In the genomic region with DNA sequence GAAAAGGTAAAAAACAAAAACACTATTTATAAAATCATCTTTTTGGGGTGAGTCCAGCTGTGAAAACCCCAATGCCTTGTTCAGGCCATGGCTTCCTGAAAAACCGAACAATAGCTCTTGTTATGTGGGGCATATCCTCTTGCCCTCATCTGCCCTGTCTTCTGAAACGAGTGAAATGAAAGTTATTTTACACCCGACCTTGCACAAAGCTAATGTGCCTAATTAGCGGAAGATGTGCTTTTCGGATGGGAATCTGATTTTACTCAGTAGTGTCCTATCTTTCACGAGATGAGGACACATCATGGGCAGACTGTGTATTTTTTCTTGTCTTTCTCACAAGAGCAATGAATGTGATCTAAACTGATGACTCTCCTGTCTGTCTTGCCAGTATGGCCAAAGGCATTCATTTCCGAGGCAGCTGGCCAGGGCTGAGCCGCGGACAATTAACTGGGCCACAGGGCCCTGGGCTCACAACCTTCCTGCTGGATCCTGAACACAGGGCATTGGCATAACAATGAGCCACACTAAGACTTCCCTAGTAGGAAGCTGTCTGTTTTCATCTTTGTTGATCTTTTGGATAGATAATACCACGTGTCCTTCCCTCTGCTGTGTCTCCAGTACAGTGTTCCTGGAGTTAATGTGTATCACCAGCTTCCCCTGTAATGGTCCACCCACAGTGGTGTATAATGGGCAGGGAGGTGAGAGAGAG, we compare ENCODE assay signal across 9 cellular contexts.
DNase-seq lines count a peak whose midpoint lies in the region; ATAC-seq, FAIRE-seq and TF ChIP-seq lines count a peak whose summit lies in the region.
"Had no signal": no experiment of that assay in that cellular context is flagged by ENCODE, and none has a peak within 500 bp of the region (broad histone marks: within the 10 kb centered on the region; RNA-seq: fewer than 3 reads in every experiment).

No MANE protein-coding gene starts in this region.

- H3K9me3 ChIP-seq in astrocyte (ENCODE audit: insufficient read depth, low read depth, low read length) (no peaks in the 10 kb centered on the region), iPS-18a (ENCODE audit: control insufficient read depth, low read depth, low read length) (no peaks in the 10 kb centered on the region)

- no peak overlapping the region for H3K4me3 ChIP-seq in astrocyte (ENCODE audit: insufficient read depth, low read depth, low read length)
- peak overlapping the region; percentile 31 for H3K4me3 ChIP-seq in iPS-18a (ENCODE audit: low read length)
- H3K4me3 ChIP-seq: coronary artery had no signal

- peak overlapping the region; percentile 52 for H3K4me2 ChIP-seq in astrocyte (ENCODE audit: low read length)

- no peak overlapping the region for H3K4me3 Mint-ChIP-seq in astrocyte (ENCODE audit: unreplicated experiment)

- no peak for TF ChIP-seq CTCF in astrocyte (IDR thresholded peaks at IDR 0.05; ENCODE audit: insufficient read depth, low read depth, low read length)

- H3K27me3 Mint-ChIP-seq in astrocyte (ENCODE audit: low read depth, unreplicated experiment) = no peaks in the 10 kb centered on the region

- H3K27ac Mint-ChIP-seq in astrocyte (ENCODE audit: unreplicated experiment) = peak overlapping the region; percentile 91

- H3K27me3 ChIP-seq in astrocyte (ENCODE audit: insufficient read depth, low read length) = no peaks in the 10 kb centered on the region
- no peaks in the 10 kb centered on the region for H3K27me3 ChIP-seq in iPS-18a (ENCODE audit: control insufficient read depth, insufficient read depth, low read length)

- peak overlapping the region; percentile 14 for H3K27ac ChIP-seq in astrocyte (ENCODE audit: low read depth, low read length)
- H3K27ac ChIP-seq in iPS-18a (ENCODE audit: low read length) = peak overlapping the region; percentile 42
- peak overlapping the region; percentile 62 for H3K27ac ChIP-seq in substantia nigra (ENCODE audit: low read depth, low read length, poor library complexity, severe bottlenecking)
- H3K27ac ChIP-seq: coronary artery had no signal

- no peaks in the 10 kb centered on the region for H3K79me2 ChIP-seq in astrocyte (ENCODE audit: insufficient read depth, low read length)

- H3K9me3 Mint-ChIP-seq in astrocyte (ENCODE audit: unreplicated experiment) = peaks cover 3% of the 10 kb centered on the region

- H3K4me1 ChIP-seq in astrocyte (ENCODE audit: insufficient read depth, low read length) (peaks cover 18% of the 10 kb centered on the region), iPS-18a (ENCODE audit: control insufficient read depth, low read depth, low read length) (peaks cover 38% of the 10 kb centered on the region)

- peak overlapping the region; percentile 16 for H3K9ac ChIP-seq in astrocyte (ENCODE audit: low read length)
- H3K9ac ChIP-seq in iPS-18a (ENCODE audit: low read length) = no peak overlapping the region

- DNase-seq in NCI-H1092 treated with DMSO at 0.1 percent for 48 hours (lab: John Stamatoyannopoulos, UW) (peak; percentile 94), astrocyte (ENCODE audit: low read depth) (peak; percentile 75), substantia nigra (lab: John Stamatoyannopoulos, UW) (peak in 39 of 49 donors; percentile 6 to 74 (median 40)), GM12891 (ENCODE audit: insufficient read length, low spot score) (no peak), activated gamma-delta T cell (lab: John Stamatoyannopoulos, UW) (no peak)

- ATAC-seq in GM19035 (IDR thresholded peaks at IDR 0.05; ENCODE audit: unreplicated experiment) (no peak), GM21447 (IDR thresholded peaks at IDR 0.05; ENCODE audit: unreplicated experiment) (no peak)

- no peak for FAIRE-seq in astrocyte (lab: Jason Lieb, UNC)
- no peak for FAIRE-seq in GM12891 (lab: Jason Lieb, UNC)

- H4K20me1 ChIP-seq in astrocyte (ENCODE audit: insufficient read depth, low read length) = no peaks in the 10 kb centered on the region

- no peak for TF ChIP-seq POLR2A in GM12891 (IDR thresholded peaks at IDR 0.05; ENCODE audit: low read depth, low read length)

- peaks cover 40% of the 10 kb centered on the region for H3K4me1 Mint-ChIP-seq in astrocyte (ENCODE audit: low read depth, unreplicated experiment)

- H3K36me3 ChIP-seq in astrocyte (ENCODE audit: insufficient read depth, low read length) = no peaks in the 10 kb centered on the region
- H3K36me3 ChIP-seq in iPS-18a (ENCODE audit: control insufficient read depth, low read depth, low read length) = no peaks in the 10 kb centered on the region

- peaks cover 2% of the 10 kb centered on the region for H3K36me3 Mint-ChIP-seq in astrocyte (ENCODE audit: low read depth, unreplicated experiment)

- H2AFZ ChIP-seq in astrocyte (ENCODE audit: low read depth, low read length) = no peak overlapping the region

TF ChIP-seq in GM12891, 5 proteins besides CTCF, POLR2A, EP300 and RAD21:
- TF ChIP-seq POLR2AphosphoS5 (IDR thresholded peaks at IDR 0.05; ENCODE audit: low read depth, low read length) = no peak
- no peak for TF ChIP-seq TAF1 (IDR thresholded peaks at IDR 0.05; ENCODE audit: low read depth, low read length)
- no peak for TF ChIP-seq SPI1 (IDR thresholded peaks at IDR 0.05; ENCODE audit: low read depth, low read length)
- no peak for TF ChIP-seq PAX5 (IDR thresholded peaks at IDR 0.05; ENCODE audit: insufficient read depth, low read length, severe bottlenecking)
- TF ChIP-seq POU2F2 (IDR thresholded peaks at IDR 0.05; ENCODE audit: low read depth, low read length) = no peak

Comparison
In these comparisons a context has a peak if more than half of its experiments do, and no peak if none do; other contexts are left out.
1. DNase-seq: peak in NCI-H1092 treated with DMSO at 0.1 percent for 48 hours (single experiment), astrocyte (single experiment) and substantia nigra (39 of 49); none in GM12891 (single experiment) and activated gamma-delta T cell (single experiment).
2. Peak in every context shown above with its lines, with median percentiles within 50 percentile points of each other: H3K27ac ChIP-seq.